Comparison of ENCODE assay signal across 8 cellular contexts in genomic region chr11:94493443-94494199, GRCh38. TPM values are rescaled to one million over a fixed set of nuclear protein-coding genes. Genes with fewer than 3 reads are reported as not detected.
DNase-seq lines count a peak whose midpoint lies in the region; ATAC-seq, FAIRE-seq and TF ChIP-seq lines count a peak whose summit lies in the region.

ANKRD49 (plus strand) TSS chr11:94493984; CDS start chr11:94496694, 2,710 bp downstream.
MRE11 (minus strand) TSS chr11:94493844; CDS start chr11:94492801, 1,043 bp downstream.

- DNase-seq in EH (ENCODE audit: low read depth), result peak; percentile 98
- DNase-seq in H54 (ENCODE audit: insufficient read length, low spot score), result peak; percentile 59
- DNase-seq in activated T-helper 9 cell treated with anti-CD3 and anti-CD28 coated beads, Interleukin-2, amount 50 U/mL, for 16 hours (ENCODE audit: low read depth), result peak; percentile 94
- peak; percentile 98 for DNase-seq in fibroblast of pulmonary artery (ENCODE audit: low read depth)
- DNase-seq in natural killer cell treated with Interleukin-12 subunit alpha and Interleukin-12 subunit beta and Interleukin-15 and Interleukin-18, amount 100 ng/mL, for 72 hours (ENCODE audit: low spot score), result peak; percentile 96
- peak; percentile 93 for DNase-seq in stimulated activated naive CD8-positive, alpha-beta T cell treated with anti-CD3 and anti-CD28 coated beads, Interleukin-15, Interleukin-2, amounts not matched to agents 100 U/mL and 50 U/mL, for 24 hours

- peak; percentile 33; the same call in 1 of the 2 replicates for TF ChIP-seq POLR2A in H54 (IDR thresholded peaks at IDR 0.05; ENCODE audit: low read depth, low read length)
- peak; percentile 78 for TF ChIP-seq POLR2A in Raji (IDR thresholded peaks at IDR 0.05; ENCODE audit: insufficient read depth, low read depth, low read length)

- peaks cover 69% of the 10 kb centered on the region for H3K79me2 ChIP-seq in Loucy (ENCODE audit: insufficient read depth, low read length)

- peaks cover 17% of the 10 kb centered on the region for H3K36me3 Mint-ChIP-seq in natural killer cell treated with Interleukin-12 subunit alpha and Interleukin-12 subunit beta and Interleukin-15 and Interleukin-18, amount 100 ng/mL, for 72 hours

- FAIRE-seq in H54 (lab: Jason Lieb, UNC), result peak; percentile 98

- H3K27me3 ChIP-seq in Loucy (ENCODE audit: insufficient read depth, low read length, poor library complexity, severe bottlenecking), result no peaks in the 10 kb centered on the region

- H3K9ac ChIP-seq in Loucy (ENCODE audit: low read depth, low read length, poor library complexity, severe bottlenecking), result peak within 1 kb of the TSS; percentile 91

- H2AFZ ChIP-seq in Loucy (ENCODE audit: low read length), result peak within 1 kb of the TSS; percentile 97

- H3K27me3 Mint-ChIP-seq in natural killer cell treated with Interleukin-12 subunit alpha and Interleukin-12 subunit beta and Interleukin-15 and Interleukin-18, amount 100 ng/mL, for 72 hours, result no peaks in the 10 kb centered on the region

- peaks cover 18% of the 10 kb centered on the region; the same call in 1 of the 2 replicates for H3K36me3 ChIP-seq in Loucy (ENCODE audit: insufficient read depth, low read length)

- H3K9me3 ChIP-seq in Loucy (ENCODE audit: insufficient read depth, low read depth, low read length), result no peaks in the 10 kb centered on the region

- peak within 1 kb of the TSS; percentile 97 for H3K4me2 ChIP-seq in Loucy (ENCODE audit: low read depth, low read length, poor library complexity, severe bottlenecking)

- peaks cover 49% of the 10 kb centered on the region for H3K4me1 ChIP-seq in Loucy (ENCODE audit: insufficient read depth, low read length, poor library complexity, severe bottlenecking)

- no peaks in the 10 kb centered on the region for H3F3A ChIP-seq in Loucy (ENCODE audit: low read depth)

- TF ChIP-seq CTCF in Loucy (conservative IDR thresholded peaks at IDR 0.05; ENCODE audit: low read length) (no peak), fibroblast of pulmonary artery (IDR thresholded peaks at IDR 0.05; ENCODE audit: low read length, missing control alignments) (no peak)

- peak; percentile 100 for ATAC-seq in natural killer cell treated with Interleukin-12 subunit alpha and Interleukin-12 subunit beta and Interleukin-15 and Interleukin-18, amount 100 ng/mL, for 72 hours
- peak; percentile 100 for ATAC-seq in stimulated activated naive CD8-positive, alpha-beta T cell treated with anti-CD3 and anti-CD28 coated beads, Interleukin-15, Interleukin-2, amounts not matched to agents 100 U/mL and 50 U/mL, for 24 hours

- peak within 1 kb of the TSS; percentile 88 for H3K4me3 ChIP-seq in Loucy (ENCODE audit: low read length, poor library complexity, severe bottlenecking)
- peak within 1 kb of the TSS; percentile 93 for H3K4me3 ChIP-seq in fibroblast of pulmonary artery (replicated peaks; ENCODE audit: low read depth, low read length)

- peak within 1 kb of the TSS; percentile 91 to 96 for H3K27ac Mint-ChIP-seq in natural killer cell treated with Interleukin-12 subunit alpha and Interleukin-12 subunit beta and Interleukin-15 and Interleukin-18, amount 100 ng/mL, for 72 hours

- H4K20me1 ChIP-seq in Loucy (ENCODE audit: insufficient read depth, low read length, poor library complexity, severe bottlenecking), result peaks cover 32% of the 10 kb centered on the region

- peaks cover 16 to 27% of the 10 kb centered on the region in 2 donors for H3K4me1 Mint-ChIP-seq in natural killer cell treated with Interleukin-12 subunit alpha and Interleukin-12 subunit beta and Interleukin-15 and Interleukin-18, amount 100 ng/mL, for 72 hours (ENCODE audit: low read depth in 2 of 2)

- H3K4me3 Mint-ChIP-seq in natural killer cell treated with Interleukin-12 subunit alpha and Interleukin-12 subunit beta and Interleukin-15 and Interleukin-18, amount 100 ng/mL, for 72 hours, result peak within 1 kb of the TSS; percentile 95

- no peaks in the 10 kb centered on the region for H3K9me3 Mint-ChIP-seq in natural killer cell treated with Interleukin-12 subunit alpha and Interleukin-12 subunit beta and Interleukin-15 and Interleukin-18, amount 100 ng/mL, for 72 hours

- no peaks in the 10 kb centered on the region for H3K9me2 ChIP-seq in Loucy (replicated peaks; ENCODE audit: low read depth, low read length)

RNA-seq across cellular contexts. Expression of gene ANKRD49, which starts in this region (rescaled TPM):
- total RNA-seq in natural killer cell treated with Interleukin-12 subunit alpha and Interleukin-12 subunit beta and Interleukin-15 and Interleukin-18, amount 100 ng/mL, for 72 hours, result 10 to 100 TPM; 18.0 to 23.7 TPM

RNA-seq across cellular contexts. Expression of gene MRE11, which starts in this region (rescaled TPM):
- 10 to 100 TPM; 27.7 to 57.7 TPM for total RNA-seq in natural killer cell treated with Interleukin-12 subunit alpha and Interleukin-12 subunit beta and Interleukin-15 and Interleukin-18, amount 100 ng/mL, for 72 hours

Comparison
In these comparisons a context has a peak if more than half of its experiments do, and no peak if none do; other contexts are left out.
1. Peak in every context shown above with its lines: DNase-seq, ATAC-seq and H3K4me3 ChIP-seq.